Comparison of ENCODE assay signal across 30 cellular contexts in the genomic region with DNA sequence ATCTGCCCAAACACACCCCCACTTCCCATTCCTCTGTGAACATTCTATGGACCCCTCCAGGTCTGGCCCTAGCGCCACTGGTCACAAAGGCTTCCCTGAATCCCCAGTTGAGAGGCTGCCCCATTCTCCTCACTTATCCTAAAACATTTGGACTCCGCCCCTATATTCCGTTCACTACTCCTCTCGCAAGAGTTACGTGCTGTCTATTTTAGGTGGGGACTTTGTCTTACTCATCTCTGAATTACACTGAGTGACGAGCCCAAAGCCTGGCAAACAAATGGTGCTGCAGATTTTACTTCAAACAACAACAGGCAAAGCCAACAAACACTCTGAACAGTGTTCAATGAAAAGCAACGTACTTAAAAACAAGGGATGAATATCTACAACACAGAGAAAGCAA.
"Had no signal": no experiment of that assay in that cellular context is flagged by ENCODE, and none has a peak within 500 bp of the region (broad histone marks: within the 10 kb centered on the region; RNA-seq: fewer than 3 reads in every experiment).

No MANE protein-coding gene starts in this region.

- H3K9me3 Mint-ChIP-seq: activated CD4-positive, alpha-beta memory T cell treated with anti-CD3 and anti-CD28 coated beads, Interleukin-2, amount 10 ng/mL, durations not matched to agents 7 days and 5 days; activated CD4-positive, alpha-beta T cell treated with anti-CD3 and anti-CD28 coated beads, Interleukin-2, amount 10 ng/mL, durations not matched to agents 7 days and 5 days; activated naive CD4-positive, alpha-beta T cell treated with anti-CD3 and anti-CD28 coated beads, Interleukin-2, amount 10 ng/mL, durations not matched to agents 7 days and 5 days; activated naive CD4-positive, alpha-beta T cell treated with anti-CD3 and anti-CD28 coated beads, Interleukin-2, amount 50 U/mL, for 72 hours; activated naive CD8-positive, alpha-beta T cell treated with anti-CD3 and anti-CD28 coated beads, Interleukin-2, amount 10 ng/mL, durations not matched to agents 7 days and 5 days; activated T-cell treated with anti-CD3 and anti-CD28 coated beads, Interleukin-2, amount 50 U/mL, for 24 hours; activated T-cell treated with anti-CD3 and anti-CD28 coated beads, Interleukin-2, amount 50 U/mL, for 72 hours; brain; dendritic cell treated with granulocyte-macrophage colony-stimulating factor and Interleukin-4, amounts not matched to agents 40 ng/mL and 50 ng/mL, for 4 days; effector memory CD8-positive, alpha-beta T cell; WTC11 had no signal

- H3K9me3 ChIP-seq: ascending aorta, breast epithelium, colonic mucosa, esophagus muscularis mucosa, gastroesophageal sphincter had no signal

- H3K27me3 ChIP-seq: ascending aorta, breast epithelium, cardiac muscle cell, colonic mucosa had no signal

- H3K4me3 Mint-ChIP-seq: activated CD4-positive, alpha-beta memory T cell treated with anti-CD3 and anti-CD28 coated beads, Interleukin-2, amount 10 ng/mL, durations not matched to agents 7 days and 5 days; activated CD4-positive, alpha-beta T cell treated with anti-CD3 and anti-CD28 coated beads, Interleukin-2, amount 10 ng/mL, durations not matched to agents 7 days and 5 days; activated naive CD4-positive, alpha-beta T cell treated with anti-CD3 and anti-CD28 coated beads, Interleukin-2, amount 10 ng/mL, durations not matched to agents 7 days and 5 days; activated naive CD8-positive, alpha-beta T cell treated with anti-CD3 and anti-CD28 coated beads, Interleukin-2, amount 10 ng/mL, durations not matched to agents 7 days and 5 days; activated T-cell treated with anti-CD3 and anti-CD28 coated beads, Interleukin-2, amount 50 U/mL, for 24 hours; activated T-cell treated with anti-CD3 and anti-CD28 coated beads, Interleukin-2, amount 50 U/mL, for 72 hours; brain; dendritic cell treated with granulocyte-macrophage colony-stimulating factor and Interleukin-4, amounts not matched to agents 40 ng/mL and 50 ng/mL, for 4 days; effector memory CD8-positive, alpha-beta T cell; WTC11 had no signal

- H3K4me1 Mint-ChIP-seq: activated CD4-positive, alpha-beta T cell treated with anti-CD3 and anti-CD28 coated beads, Interleukin-2, amount 10 ng/mL, durations not matched to agents 7 days and 5 days; activated naive CD4-positive, alpha-beta T cell treated with anti-CD3 and anti-CD28 coated beads, Interleukin-2, amount 10 ng/mL, durations not matched to agents 7 days and 5 days; activated naive CD8-positive, alpha-beta T cell treated with anti-CD3 and anti-CD28 coated beads, Interleukin-2, amount 10 ng/mL, durations not matched to agents 7 days and 5 days; WTC11 had no signal

- H3K36me3 ChIP-seq: ascending aorta, breast epithelium, cardiac muscle cell, colonic mucosa, esophagus muscularis mucosa, gastroesophageal sphincter had no signal

- H3K27ac ChIP-seq: ascending aorta, breast epithelium, cardiac muscle cell, colonic mucosa, esophagus muscularis mucosa, gastroesophageal sphincter, VCaP had no signal

- H3K4me3 ChIP-seq: ascending aorta, breast epithelium, cardiac muscle cell, colonic mucosa, esophagus muscularis mucosa, gastroesophageal sphincter had no signal

- H3K27ac Mint-ChIP-seq: activated CD4-positive, alpha-beta memory T cell treated with anti-CD3 and anti-CD28 coated beads, Interleukin-2, amount 10 ng/mL, durations not matched to agents 7 days and 5 days; activated CD4-positive, alpha-beta T cell treated with anti-CD3 and anti-CD28 coated beads, Interleukin-2, amount 10 ng/mL, durations not matched to agents 7 days and 5 days; activated naive CD4-positive, alpha-beta T cell treated with anti-CD3 and anti-CD28 coated beads, Interleukin-2, amount 10 ng/mL, durations not matched to agents 7 days and 5 days; activated naive CD4-positive, alpha-beta T cell treated with anti-CD3 and anti-CD28 coated beads, Interleukin-2, amount 50 U/mL, for 72 hours; activated naive CD8-positive, alpha-beta T cell treated with anti-CD3 and anti-CD28 coated beads, Interleukin-2, amount 10 ng/mL, durations not matched to agents 7 days and 5 days; activated T-cell treated with anti-CD3 and anti-CD28 coated beads, Interleukin-2, amount 50 U/mL, for 24 hours; activated T-cell treated with anti-CD3 and anti-CD28 coated beads, Interleukin-2, amount 50 U/mL, for 72 hours; brain; dendritic cell treated with granulocyte-macrophage colony-stimulating factor and Interleukin-4, amounts not matched to agents 40 ng/mL and 50 ng/mL, for 4 days; effector memory CD8-positive, alpha-beta T cell; WTC11 had no signal

- DNase-seq: activated CD4-positive, alpha-beta memory T cell treated with anti-CD3 and anti-CD28 coated beads, Interleukin-2, amount 10 ng/mL, durations not matched to agents 7 days and 5 days; activated CD4-positive, alpha-beta T cell treated with anti-CD3 and anti-CD28 coated beads for 1 hour; activated CD4-positive, alpha-beta T cell treated with anti-CD3 and anti-CD28 coated beads for 4 hours; activated CD4-positive, alpha-beta T cell treated with anti-CD3 and anti-CD28 coated beads, Interleukin-2, amount 10 ng/mL, durations not matched to agents 7 days and 5 days; activated CD4-positive, alpha-beta T cell treated with anti-CD3 and anti-CD28 coated beads, Interleukin-2, amount 50 U/mL, for 4 hours; activated gamma-delta T cell; activated naive CD4-positive, alpha-beta T cell; activated naive CD4-positive, alpha-beta T cell treated with anti-CD3 and anti-CD28 coated beads, Interleukin-2, amount 10 ng/mL, durations not matched to agents 7 days and 5 days; activated naive CD8-positive, alpha-beta T cell treated with anti-CD3 and anti-CD28 coated beads, Interleukin-2, amount 10 ng/mL, durations not matched to agents 7 days and 5 days; activated T-cell treated with anti-CD3 and anti-CD28 coated beads for 4 hours; activated T-cell treated with anti-CD3 and anti-CD28 coated beads, Interleukin-2, amount 50 U/mL, for 24 hours; activated T-cell treated with anti-CD3 and anti-CD28 coated beads, Interleukin-2, amount 50 U/mL, for 72 hours; central memory CD4-positive, alpha-beta T cell; cerebellar nuclear complex; colonic mucosa; effector CD4-positive, alpha-beta T cell; effector memory CD8-positive, alpha-beta T cell; erythroblast; foreskin melanocyte; T-helper 2 cell had no signal

- H3K36me3 Mint-ChIP-seq: activated naive CD4-positive, alpha-beta T cell treated with anti-CD3 and anti-CD28 coated beads, Interleukin-2, amount 10 ng/mL, durations not matched to agents 7 days and 5 days; activated naive CD4-positive, alpha-beta T cell treated with anti-CD3 and anti-CD28 coated beads, Interleukin-2, amount 50 U/mL, for 72 hours; activated naive CD8-positive, alpha-beta T cell treated with anti-CD3 and anti-CD28 coated beads, Interleukin-2, amount 10 ng/mL, durations not matched to agents 7 days and 5 days; brain; WTC11 had no signal

- ATAC-seq: activated naive CD4-positive, alpha-beta T cell treated with anti-CD3 and anti-CD28 coated beads, Interleukin-2, amount 50 U/mL, for 72 hours; activated T-cell treated with anti-CD3 and anti-CD28 coated beads, Interleukin-2, amount 50 U/mL, for 72 hours; effector memory CD8-positive, alpha-beta T cell; gastroesophageal sphincter; WTC11 had no signal

- H3K4me1 ChIP-seq: ascending aorta, breast epithelium, gastroesophageal sphincter had no signal
